15 cellular contexts compared by ENCODE assay signal in the genomic region with DNA sequence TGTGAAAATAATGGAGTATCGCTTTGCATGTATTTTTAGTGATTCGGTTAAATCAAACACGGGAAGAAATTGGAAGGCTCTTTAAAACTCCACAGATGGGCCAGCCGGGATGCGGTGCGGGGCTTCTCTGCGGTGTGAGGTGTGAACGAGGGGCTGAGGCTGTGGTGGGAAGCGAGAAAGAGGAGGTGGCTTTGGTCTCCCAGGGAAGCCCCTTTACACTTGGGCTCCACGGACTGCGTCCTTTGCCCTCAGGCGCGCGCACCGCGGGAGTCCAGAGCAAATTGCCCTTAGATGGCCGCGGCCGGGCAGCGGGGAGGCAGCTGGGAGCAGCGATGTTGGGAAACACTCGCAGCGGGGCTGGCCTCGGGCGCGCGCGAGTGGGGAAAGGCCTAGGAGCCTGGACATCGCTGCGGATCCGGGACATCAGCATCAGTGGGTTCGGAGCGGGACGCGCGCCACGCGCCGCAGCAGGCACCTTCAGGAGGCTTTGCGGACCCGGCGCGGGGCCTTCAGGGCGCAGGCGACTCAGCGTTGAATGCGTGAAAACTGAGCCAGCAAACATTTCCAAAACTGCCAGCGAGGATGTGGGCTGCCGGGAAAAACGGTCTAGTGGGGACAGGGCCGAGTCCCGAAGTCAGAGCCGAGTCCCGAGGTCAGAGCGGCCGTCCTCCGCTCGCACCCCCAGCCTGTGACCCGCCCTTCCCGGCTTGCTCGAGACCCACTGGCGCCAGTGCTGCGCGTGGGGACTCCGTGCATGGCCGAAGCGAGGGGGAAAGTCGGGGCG. TPM values are rescaled to one million over a fixed set of nuclear protein-coding genes. Genes with fewer than 3 reads are reported as not detected.
DNase-seq lines count a peak whose midpoint lies in the region; ATAC-seq, FAIRE-seq and TF ChIP-seq lines count a peak whose summit lies in the region.
"Had no signal": no experiment of that assay in that cellular context is flagged by ENCODE, and none has a peak within 500 bp of the region (broad histone marks: within the 10 kb centered on the region; RNA-seq: fewer than 3 reads in every experiment).

No MANE protein-coding gene starts in this region.

- H3K4me1 ChIP-seq in HUES6 (ENCODE audit: control insufficient read depth, insufficient read depth, low read length) (peaks cover 27% of the 10 kb centered on the region), astrocyte (ENCODE audit: insufficient read depth, low read length) (peaks cover 29% of the 10 kb centered on the region), colonic mucosa (no peaks in the 10 kb centered on the region)
- H3K4me1 ChIP-seq: Caco-2, upper lobe of right lung had no signal

- H3K79me2 ChIP-seq in astrocyte (ENCODE audit: insufficient read depth, low read length) = peaks cover 74% of the 10 kb centered on the region

- TF ChIP-seq CTCF in astrocyte (IDR thresholded peaks at IDR 0.05; ENCODE audit: insufficient read depth, low read depth, low read length) (no peak), colonic mucosa (IDR thresholded peaks at IDR 0.05) (no peak)

- peaks cover 74% of the 10 kb centered on the region for H3K27me3 Mint-ChIP-seq in astrocyte (ENCODE audit: low read depth, unreplicated experiment)

- H3K4me1 Mint-ChIP-seq in astrocyte (ENCODE audit: low read depth, unreplicated experiment) = no peaks in the 10 kb centered on the region

- H3K9me3 ChIP-seq in HUES6 (ENCODE audit: control insufficient read depth, insufficient read depth, low read depth, low read length) (no peaks in the 10 kb centered on the region), astrocyte (ENCODE audit: insufficient read depth, low read depth, low read length) (no peaks in the 10 kb centered on the region), colonic mucosa (no peaks in the 10 kb centered on the region)
- H3K9me3 ChIP-seq: upper lobe of right lung had no signal

- H3K36me3 ChIP-seq in HUES6 (ENCODE audit: control insufficient read depth, insufficient read depth, low read length) (no peaks in the 10 kb centered on the region), astrocyte (ENCODE audit: insufficient read depth, low read length) (no peaks in the 10 kb centered on the region), colonic mucosa (no peaks in the 10 kb centered on the region)
- H3K36me3 ChIP-seq: upper lobe of right lung had no signal

- H3K9ac ChIP-seq in HUES6 (ENCODE audit: low read length) (peak overlapping the region; percentile 25), astrocyte (ENCODE audit: low read length) (peak overlapping the region; percentile 75), colonic mucosa (ENCODE audit: low read depth in 2 of 2, low read length in 2 of 2) (no peak overlapping the region)

- H3K27ac ChIP-seq in HUES6 (ENCODE audit: low read depth, low read length) (no peak overlapping the region), astrocyte (ENCODE audit: low read depth, low read length) (peak overlapping the region; percentile 26), colonic mucosa (no peak overlapping the region)
- H3K27ac ChIP-seq: upper lobe of right lung had no signal

- H3K4me2 ChIP-seq in astrocyte (ENCODE audit: low read length) = peak overlapping the region; percentile 90

- peaks cover 17% of the 10 kb centered on the region for H3K9me3 Mint-ChIP-seq in astrocyte (ENCODE audit: unreplicated experiment)

- H3K4me3 Mint-ChIP-seq in astrocyte (ENCODE audit: unreplicated experiment) = peak overlapping the region; percentile 67

- H3K27ac Mint-ChIP-seq in astrocyte (ENCODE audit: unreplicated experiment) = no peak overlapping the region

- DNase-seq in astrocyte (ENCODE audit: low read depth) = peak; percentile 15
- DNase-seq in retina = peak; percentile 75
- DNase-seq in SKM-1 treated with dmso at 0.1 percent for 144 hours (lab: John Stamatoyannopoulos, UW; ENCODE audit: unreplicated experiment) = no peak
- DNase-seq in NCI-H82 (lab: John Stamatoyannopoulos, UW) = no peak
- DNase-seq in colonic mucosa = no peak
- DNase-seq: Caco-2, KG1, naive B cell, NCI-H1930, NCI-H748 treated with DMSO at 0.1 percent for 48 hours had no signal

- peaks cover 22% of the 10 kb centered on the region for H4K20me1 ChIP-seq in astrocyte (ENCODE audit: insufficient read depth, low read length)

- intact Hi-C loops in colonic mucosa (cut with DNase I) = loop anchor here (10.0 kb wide), 1 partner anchor 1867 kb away; no protein-coding TSS in a partner anchor

- peak overlapping the region; percentile 61 for H3K4me3 ChIP-seq in HUES6 (ENCODE audit: low read depth, low read length)
- peak overlapping the region; percentile 35 for H3K4me3 ChIP-seq in astrocyte (ENCODE audit: insufficient read depth, low read depth, low read length)
- H3K4me3 ChIP-seq in iPS-11a (ENCODE audit: low read depth, low read length) = peak overlapping the region; percentile 8
- no peak overlapping the region for H3K4me3 ChIP-seq in colonic mucosa
- H3K4me3 ChIP-seq: upper lobe of right lung had no signal

- ATAC-seq in HG03442 (IDR thresholded peaks at IDR 0.05; ENCODE audit: unreplicated experiment) = no peak

- H3K27me3 ChIP-seq in HUES6 (ENCODE audit: control insufficient read depth, insufficient read depth, low read length) (peaks cover 100% of the 10 kb centered on the region), astrocyte (ENCODE audit: insufficient read depth, low read length) (peaks cover 17% of the 10 kb centered on the region), colonic mucosa (peaks cover 51% of the 10 kb centered on the region)

- no peak for FAIRE-seq in astrocyte (lab: Jason Lieb, UNC)
- FAIRE-seq: bronchial epithelial cell had no signal

- peaks cover 3% of the 10 kb centered on the region for H3K36me3 Mint-ChIP-seq in astrocyte (ENCODE audit: low read depth, unreplicated experiment)

- no peak overlapping the region for H2AFZ ChIP-seq in astrocyte (ENCODE audit: low read depth, low read length)

RNA-seq across cellular contexts. Expression of gene IRX1, which starts 6.5 kb away (rescaled TPM):
- total RNA-seq in astrocyte (0.14 and 0.52 TPM in 2 replicates), colonic mucosa (not detected)
- total RNA-seq: Caco-2 had no signal

Comparison
In these comparisons a context has a peak if more than half of its experiments do, and no peak if none do; other contexts are left out.
1. H3K9ac ChIP-seq: peak in HUES6 (single experiment) and astrocyte (single experiment); none in colonic mucosa (0 of 2).
2. DNase-seq: peak in astrocyte (single experiment) and retina (single experiment); none in SKM-1 treated with dmso at 0.1 percent for 144 hours (single experiment), NCI-H82 (single experiment) and colonic mucosa (single experiment).